Comparison of ENCODE assay signal across 8 cellular contexts in the genomic region with DNA sequence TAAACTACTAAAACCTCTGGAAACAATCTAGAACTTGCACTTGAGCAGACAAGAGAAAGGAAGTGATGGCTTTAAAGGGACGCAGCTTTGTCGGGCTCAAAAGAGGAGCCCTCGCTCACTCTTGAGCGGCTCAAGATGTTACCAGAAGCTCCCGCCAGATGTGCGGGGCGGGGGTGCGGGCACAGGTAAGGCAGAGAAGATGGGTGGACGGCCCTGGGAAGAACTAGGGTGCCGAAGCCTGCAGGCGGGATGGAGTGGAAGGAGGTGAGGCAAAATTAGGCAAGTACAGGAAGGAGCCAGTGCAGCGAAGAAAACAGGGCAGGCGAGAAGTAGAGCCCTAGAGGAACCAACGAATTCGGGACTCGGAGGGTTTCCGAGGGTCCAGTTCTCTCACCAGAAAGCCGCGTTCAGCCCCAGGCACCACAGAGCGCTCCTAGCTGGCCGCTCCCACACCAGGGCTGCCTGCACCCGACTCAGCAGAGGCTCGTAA. TPM values are rescaled to one million over a fixed set of nuclear protein-coding genes. Genes with fewer than 3 reads are reported as not detected.
DNase-seq lines count a peak whose midpoint lies in the region; TF ChIP-seq lines count a peak whose summit lies in the region.

No MANE protein-coding gene starts in this region.

- TF ChIP-seq EP300 in suprapubic skin (IDR thresholded peaks at IDR 0.05), result no peak

- TF ChIP-seq CTCF in GM12864 (IDR thresholded peaks at IDR 0.05; ENCODE audit: low read depth, low read length, missing control alignments) (peak; percentile 29), MCF 10A (IDR thresholded peaks at IDR 0.05; ENCODE audit: unreplicated experiment) (no peak), liver (IDR thresholded peaks at IDR 0.05; ENCODE audit: low read depth, low read length, missing input control) (no peak), suprapubic skin (IDR thresholded peaks at IDR 0.05) (no peak), GM13977 (IDR thresholded peaks at IDR 0.05; ENCODE audit: extremely low read depth, insufficient read depth, missing control alignments) (no peak)

- intact Hi-C loops in MCF 10A (cut with micrococcal nuclease), result loop anchor here (5.0 kb wide), 1 partner anchor 69 kb away; a partner anchor contains a TSS

- in situ Hi-C loops in GM13977 (cut with MboI; ENCODE audit: low pct_unique_long_range_greater_than_20kb, low sequenced_read_pairs, unreplicated experiment), result no loop called here

- H3K27me3 ChIP-seq in H7 (ENCODE audit: control insufficient read depth, insufficient read depth, low read length) (no peaks in the 10 kb centered on the region), liver (ENCODE audit: control insufficient read depth in 4 of 4, insufficient read depth in 4 of 4, low read length in 3 of 4) (no peaks in the 10 kb centered on the region), suprapubic skin (no peaks in the 10 kb centered on the region)

- peaks cover 15% of the 10 kb centered on the region for H3K4me1 Mint-ChIP-seq in MCF 10A (ENCODE audit: insufficient read depth, unreplicated experiment)

- H3K9me3 Mint-ChIP-seq in MCF 10A (ENCODE audit: unreplicated experiment), result no peaks in the 10 kb centered on the region

- peaks cover 34% of the 10 kb centered on the region for H3K36me3 Mint-ChIP-seq in MCF 10A (ENCODE audit: insufficient read depth, unreplicated experiment)

- peak overlapping the region; percentile 91 for H3K27ac Mint-ChIP-seq in MCF 10A (ENCODE audit: low read depth, unreplicated experiment)

- peaks cover 8 to 35% (median 22%) of the 10 kb centered on the region in 4 donors for H3K4me1 ChIP-seq in liver (ENCODE audit: control insufficient read depth in 4 of 4, insufficient read depth in 4 of 4, low read length in 3 of 4)
- peaks cover 40% of the 10 kb centered on the region for H3K4me1 ChIP-seq in suprapubic skin

- H3K27ac ChIP-seq in liver (ENCODE audit: low read depth in 1 of 2, low read length in 2 of 2), result peak overlapping the region; percentile 88
- peak overlapping the region; percentile 95 for H3K27ac ChIP-seq in suprapubic skin

- POLR2A ChIA-PET in MCF 10A (lab: Yijun Ruan, JAX), result interaction anchor here (0.6 to 6.9 kb wide), 37 partner anchors 9 to 643 kb away, joined by 3 to 158 read pairs (median 6); a partner anchor contains a TSS

- H3K36me3 ChIP-seq in H7 (replicated peaks; ENCODE audit: control insufficient read depth, insufficient read depth, low read length) (peaks cover 16% of the 10 kb centered on the region), liver (ENCODE audit: control insufficient read depth in 4 of 4, insufficient read depth in 3 of 4, low read depth in 1 of 4, low read length in 3 of 4) (peaks cover 6 to 17% (median 12%) of the 10 kb centered on the region in 4 donors), suprapubic skin (peaks cover 21% of the 10 kb centered on the region)

- CTCF ChIA-PET in MCF 10A (lab: Yijun Ruan, JAX), result interaction anchor here (0.5 to 2.6 kb wide), 14 partner anchors 8 to 725 kb away, joined by 3 to 18 read pairs (median 4); a partner anchor contains a TSS

- BruUV-seq in MCF 10A (replicated peaks; lab: Mats Ljungman, UMichigan), result no TSS peak

- peak overlapping the region; percentile 99 for H3K4me3 Mint-ChIP-seq in MCF 10A (ENCODE audit: unreplicated experiment)

- no peak for TF ChIP-seq RAD21 in liver (IDR thresholded peaks at IDR 0.05)

- H3K9me3 ChIP-seq in liver (ENCODE audit: control insufficient read depth in 4 of 4, low read length in 3 of 4), result no peaks in the 10 kb centered on the region
- no peaks in the 10 kb centered on the region for H3K9me3 ChIP-seq in suprapubic skin

- no peak for TF ChIP-seq POLR2A in suprapubic skin (IDR thresholded peaks at IDR 0.05)

- WGBS in liver, result under 1% methylated on average over 23 of the region's 23 CpGs
- under 1% methylated on average over 23 of the region's 23 CpGs for WGBS in suprapubic skin

- H3K9ac ChIP-seq in liver (ENCODE audit: low read depth in 1 of 2, low read length in 2 of 2), result peak overlapping the region; percentile 64 to 90

- H3K4me3 ChIP-seq in GM12864 (ENCODE audit: low read depth, low read length) (peak overlapping the region; percentile 94), H7 (ENCODE audit: insufficient read depth, low read depth, low read length) (peak overlapping the region; percentile 97), liver (ENCODE audit: low read depth in 1 of 3, low read length in 3 of 3) (peak overlapping the region; percentile 89 to 93 (median 91)), suprapubic skin (peak overlapping the region; percentile 95)

- DNase-seq in GM12864 (ENCODE audit: low read depth) (no peak), H7 (no peak), NCI-H146 treated with DMSO at 0.1 percent for 48 hours (lab: John Stamatoyannopoulos, UW; ENCODE audit: unreplicated experiment) (peak; percentile 0), MCF 10A (ENCODE audit: unreplicated experiment) (no peak), suprapubic skin (ENCODE audit: low spot score in 2 of 2) (no peak), GM13977 (ENCODE audit: low spot score) (no peak), ureter (ENCODE audit: low spot score) (no peak)

- H3K27me3 Mint-ChIP-seq in MCF 10A (ENCODE audit: insufficient read depth, unreplicated experiment), result no peaks in the 10 kb centered on the region

TF ChIP-seq in liver, 16 proteins besides CTCF, POLR2A, EP300 and RAD21 (continues in another document):
- TF ChIP-seq HNF4A (conservative IDR thresholded peaks at IDR 0.05) (no peak), RXRA (IDR thresholded peaks at IDR 0.05) (no peak), HNF4G (IDR thresholded peaks at IDR 0.05) (no peak), EGR1 (IDR thresholded peaks at IDR 0.05; ENCODE audit: low read depth in 2 of 2) (no peak), FOXA2 (IDR thresholded peaks at IDR 0.05) (no peak), GABPA (IDR thresholded peaks at IDR 0.05 in 1 of 2, conservative IDR thresholded peaks at IDR 0.05 in 1 of 2) (no peak), YY1 (IDR thresholded peaks at IDR 0.05) (no peak), NR2F2 (IDR thresholded peaks at IDR 0.05) (no peak)
- TF ChIP-seq, protein P1, sequence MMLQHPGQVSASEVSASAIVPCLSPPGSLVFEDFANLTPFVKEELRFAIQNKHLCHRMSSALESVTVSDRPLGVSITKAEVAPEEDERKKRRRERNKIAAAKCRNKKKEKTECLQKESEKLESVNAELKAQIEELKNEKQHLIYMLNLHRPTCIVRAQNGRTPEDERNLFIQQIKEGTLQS (IDR thresholded peaks at IDR 0.05), result no peak
- TF ChIP-seq, protein P2, sequence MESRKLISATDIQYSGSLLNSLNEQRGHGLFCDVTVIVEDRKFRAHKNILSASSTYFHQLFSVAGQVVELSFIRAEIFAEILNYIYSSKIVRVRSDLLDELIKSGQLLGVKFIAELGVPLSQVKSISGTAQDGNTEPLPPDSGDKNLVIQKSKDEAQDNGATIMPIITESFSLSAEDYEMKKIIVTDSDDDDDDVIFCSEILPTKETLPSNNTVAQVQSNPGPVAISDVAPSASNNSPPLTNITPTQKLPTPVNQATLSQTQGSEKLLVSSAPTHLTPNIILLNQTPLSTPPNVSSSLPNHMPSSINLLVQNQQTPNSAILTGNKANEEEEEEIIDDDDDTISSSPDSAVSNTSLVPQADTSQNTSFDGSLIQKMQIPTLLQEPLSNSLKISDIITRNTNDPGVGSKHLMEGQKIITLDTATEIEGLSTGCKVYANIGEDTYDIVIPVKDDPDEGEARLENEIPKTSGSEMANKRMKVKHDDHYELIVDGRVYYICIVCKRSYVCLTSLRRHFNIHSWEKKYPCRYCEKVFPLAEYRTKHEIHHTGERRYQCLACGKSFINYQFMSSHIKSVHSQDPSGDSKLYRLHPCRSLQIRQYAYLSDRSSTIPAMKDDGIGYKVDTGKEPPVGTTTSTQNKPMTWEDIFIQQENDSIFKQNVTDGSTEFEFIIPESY (IDR thresholded peaks at IDR 0.05), result no peak
- TF ChIP-seq, protein P3, sequence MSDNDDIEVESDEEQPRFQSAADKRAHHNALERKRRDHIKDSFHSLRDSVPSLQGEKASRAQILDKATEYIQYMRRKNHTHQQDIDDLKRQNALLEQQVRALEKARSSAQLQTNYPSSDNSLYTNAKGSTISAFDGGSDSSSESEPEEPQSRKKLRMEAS (IDR thresholded peaks at IDR 0.05), result no peak

RNA-seq across cellular contexts. Expression of a gene that starts 0.4 kb away (rescaled TPM):
- 39.4 and 51.7 TPM in 2 replicates for total RNA-seq in H7 (2014; rRNA removed; shearing (Covaris generic))
- total RNA-seq in MCF 10A (2022), result 45.2 and 46.0 TPM in 2 replicates
- total RNA-seq in liver, result 10 to 100 TPM; 41.1 to 44.3 TPM
- polyA plus RNA-seq in liver, result 10 to 100 TPM in 1 of 2 donors, 1 to 10 TPM in 1; 9.0 to 12.1 TPM
- 10 to 100 TPM; 87.9 to 97.0 (median 91.1) TPM for total RNA-seq in suprapubic skin
- 76.5 TPM for total RNA-seq in ureter

RNA-seq across cellular contexts. Expression of a gene that starts 0.7 kb away (rescaled TPM):
- total RNA-seq in H7 (2014; rRNA removed; shearing (Covaris generic)), result 147 and 158 TPM in 2 replicates
- total RNA-seq in MCF 10A (2022) (57.8 and 60.2 TPM in 2 replicates), liver (10 to 100 TPM; 12.5 to 51.1 TPM), suprapubic skin (10 to 100 TPM; 28.6 to 55.3 (median 54.2) TPM), ureter (49.7 TPM)
- polyA plus RNA-seq in liver, result 10 to 100 TPM; 26.3 to 28.0 TPM

RNA-seq across cellular contexts. Expression of a gene that starts 31.2 kb away (rescaled TPM):
- total RNA-seq in H7 (2014; rRNA removed; shearing (Covaris generic)), result 14.7 and 17.0 TPM in 2 replicates
- total RNA-seq in MCF 10A (2022) (10.3 and 12.0 TPM in 2 replicates), liver (1 to 10 TPM; 1.3 to 3.0 TPM), suprapubic skin (1 to 10 TPM; 2.3 to 4.0 (median 3.6) TPM), ureter (4.3 TPM)
- under 1 TPM; 0.58 to 0.88 TPM for polyA plus RNA-seq in liver

RNA-seq across cellular contexts. Expression of a gene that starts 41.8 kb away (rescaled TPM):
- total RNA-seq in H7 (2014; rRNA removed; shearing (Covaris generic)), result 29.4 and 35.0 TPM in 2 replicates
- total RNA-seq in MCF 10A (2022) (37.3 and 39.6 TPM in 2 replicates), liver (10 to 100 TPM; 19.4 to 40.0 TPM), suprapubic skin (10 to 100 TPM; 34.7 to 62.5 (median 44.3) TPM), ureter (53.8 TPM)
- 10 to 100 TPM; 29.2 to 35.1 TPM for polyA plus RNA-seq in liver

RNA-seq across cellular contexts. Expression of a gene that starts 46.8 kb away (rescaled TPM):
- total RNA-seq in H7 (2014; rRNA removed; shearing (Covaris generic)), result 56.1 and 59.2 TPM in 2 replicates
- total RNA-seq in MCF 10A (2022) (82.6 and 89.2 TPM in 2 replicates), liver (10 to 100 TPM; 18.2 to 33.4 TPM), suprapubic skin (10 to 100 TPM; 41.1 to 54.0 (median 46.0) TPM), ureter (77.0 TPM)
- polyA plus RNA-seq in liver, result 10 to 100 TPM; 70.0 to 78.1 TPM
